ENCODE assay signal across 8 cellular contexts in genomic region chr14:102063092-102063807, GRCh38. TPM values are rescaled to one million over a fixed set of nuclear protein-coding genes. Genes with fewer than 3 reads are reported as not detected.
DNase-seq lines count a peak whose midpoint lies in the region; TF ChIP-seq lines count a peak whose summit lies in the region.

No MANE protein-coding gene starts in this region.

- H3K4me3 Mint-ChIP-seq in glutamatergic neuron (ENCODE audit: unreplicated experiment) = no peak overlapping the region

- H4K20me1 ChIP-seq in MM.1S (ENCODE audit: insufficient read depth, low read length) (no peaks in the 10 kb centered on the region), SK-N-SH (ENCODE audit: insufficient read depth) (no peaks in the 10 kb centered on the region)

- H3F3A ChIP-seq in MM.1S (ENCODE audit: insufficient read depth, low read length) = no peaks in the 10 kb centered on the region
- peaks cover 3% of the 10 kb centered on the region for H3F3A ChIP-seq in SK-N-SH (replicated peaks; ENCODE audit: insufficient read depth)

- peak; percentile 76 for TF ChIP-seq RAD21 in SK-N-SH (IDR thresholded peaks at IDR 0.05; ENCODE audit: low read length)

- peaks cover 3% of the 10 kb centered on the region for H3K4me1 Mint-ChIP-seq in glutamatergic neuron (ENCODE audit: low read depth, unreplicated experiment)

- POLR2A ChIA-PET in SK-N-SH (lab: Yijun Ruan, JAX) = interaction anchor here (0.7 to 1.1 kb wide), 2 partner anchors 26 to 251 kb away, joined by 3 read pairs; no protein-coding TSS in a partner anchor

- no peak for TF ChIP-seq POLR2A in uterus (IDR thresholded peaks at IDR 0.05)

- CTCF ChIA-PET in SK-N-SH (lab: Yijun Ruan, JAX) = interaction anchor here (0.8 to 5.2 kb wide), 14 partner anchors 12 to 356 kb away, joined by 3 to 48 read pairs (median 4); no protein-coding TSS in a partner anchor

- H3K4me1 ChIP-seq in MM.1S (ENCODE audit: low read length) = no peaks in the 10 kb centered on the region
- H3K4me1 ChIP-seq in SK-N-SH (ENCODE audit: control insufficient read depth in 1 of 2, insufficient read depth in 2 of 2, low read depth in 1 of 2, low read length in 1 of 2) = no peaks in the 10 kb centered on the region
- no peaks in the 10 kb centered on the region for H3K4me1 ChIP-seq in uterus

- TF ChIP-seq CTCF in MM.1S (IDR thresholded peaks at IDR 0.05; ENCODE audit: low read length) (peak; percentile 31), SK-N-SH (IDR thresholded peaks at IDR 0.05) (peak; percentile 60), glutamatergic neuron (IDR thresholded peaks at IDR 0.05; ENCODE audit: partially characterized antibody, unreplicated experiment) (peak; percentile 35), uterus (IDR thresholded peaks at IDR 0.05) (peak; percentile 18 to 61 (median 48))

- H3K9me3 ChIP-seq in MM.1S (replicated peaks; ENCODE audit: insufficient read depth, low read length) (no peaks in the 10 kb centered on the region), SK-N-SH (no peaks in the 10 kb centered on the region), uterus (no peaks in the 10 kb centered on the region)

- intact Hi-C loops in posterior vena cava (cut with DNase I) (loop anchor here in 1 of 2 donors (2.0 kb wide), 1 partner anchor 34 kb away; no protein-coding TSS in a partner anchor), uterus (cut with DNase I; ENCODE audit: low total_unique reads) (no loop called here)

- H3K27me3 ChIP-seq in MM.1S (replicated peaks; ENCODE audit: insufficient read depth, low read length) (no peaks in the 10 kb centered on the region), SK-N-SH (ENCODE audit: insufficient read depth) (no peaks in the 10 kb centered on the region), uterus (no peaks in the 10 kb centered on the region)

- H3K9me2 ChIP-seq in MM.1S (replicated peaks; ENCODE audit: insufficient read depth, low read length) (no peaks in the 10 kb centered on the region), SK-N-SH (no peaks in the 10 kb centered on the region)

- DNase-seq in SIG-M5 treated with dmso at 0.1 percent for 504 hours (lab: John Stamatoyannopoulos, UW; ENCODE audit: unreplicated experiment) (peak; percentile 82), SIG-M5 (lab: John Stamatoyannopoulos, UW) (no peak), MM.1S (peak; percentile 67), SK-N-SH (peak; percentile 94), glutamatergic neuron (peak; percentile 83), posterior vena cava (ENCODE audit: low spot score) (peak; percentile 95), uterus (peak; percentile 85 to 88)
- DNase-seq in activated naive CD4-positive, alpha-beta T cell treated with anti-CD3 and anti-CD28 coated beads, Interleukin-2, amount 50 U/mL, for 16 hours = peak; percentile 61

- 42% methylated on average over 21 of the region's 26 CpGs for WGBS in SK-N-SH (ENCODE audit: low lambda C conversion rate)

- H3K36me3 ChIP-seq in MM.1S (replicated peaks; ENCODE audit: insufficient read depth, low read length) = no peaks in the 10 kb centered on the region
- H3K36me3 ChIP-seq in SK-N-SH (replicated peaks in 1 of 2; ENCODE audit: control insufficient read depth in 1 of 2, insufficient read depth in 2 of 2, low read length in 1 of 2) = no peaks in the 10 kb centered on the region
- H3K36me3 ChIP-seq in uterus = no peaks in the 10 kb centered on the region

- peaks cover under 1% of the 10 kb centered on the region for H3K27me3 Mint-ChIP-seq in glutamatergic neuron (ENCODE audit: unreplicated experiment)

- H3K4me3 ChIP-seq in MM.1S (ENCODE audit: low read length) = no peak overlapping the region
- H3K4me3 ChIP-seq in SK-N-SH (ENCODE audit: low read depth in 2 of 2, low read length in 1 of 2) = no peak overlapping the region
- no peak overlapping the region for H3K4me3 ChIP-seq in uterus

- no peak overlapping the region for H3K9ac ChIP-seq in MM.1S (ENCODE audit: low read length)
- H3K9ac ChIP-seq in SK-N-SH = no peak overlapping the region

- no peak for TF ChIP-seq EP300 in SK-N-SH (IDR thresholded peaks at IDR 0.05; ENCODE audit: borderline replicate concordance in 1 of 2, low read depth in 1 of 2, low read length in 1 of 2)

- H2AFZ ChIP-seq in MM.1S (ENCODE audit: low read length) = no peak overlapping the region
- H2AFZ ChIP-seq in SK-N-SH (ENCODE audit: low read depth) = no peak overlapping the region

- H3K27ac Mint-ChIP-seq in glutamatergic neuron (ENCODE audit: unreplicated experiment) = no peak overlapping the region

- no peak overlapping the region for H3K27ac ChIP-seq in MM.1S (ENCODE audit: low read length)
- no peak overlapping the region for H3K27ac ChIP-seq in SK-N-SH (ENCODE audit: low read depth in 2 of 2, low read length in 1 of 2)
- peak overlapping the region; percentile 34 to 41 for H3K27ac ChIP-seq in uterus

- H3K79me2 ChIP-seq in MM.1S (ENCODE audit: low read length) = no peaks in the 10 kb centered on the region
- H3K79me2 ChIP-seq in SK-N-SH (ENCODE audit: insufficient read depth) = no peaks in the 10 kb centered on the region

- H3K4me2 ChIP-seq in MM.1S (ENCODE audit: low read depth, low read length) (no peak overlapping the region), SK-N-SH (no peak overlapping the region)

- no peaks in the 10 kb centered on the region for H3K9me3 Mint-ChIP-seq in glutamatergic neuron (ENCODE audit: unreplicated experiment)

- H3K36me3 Mint-ChIP-seq in glutamatergic neuron (ENCODE audit: unreplicated experiment) = no peaks in the 10 kb centered on the region

TF ChIP-seq in SK-N-SH, 30 proteins besides CTCF, POLR2A, EP300 and RAD21:
- TF ChIP-seq SMC3 (IDR thresholded peaks at IDR 0.05; ENCODE audit: low read depth, low read length) (peak; percentile 76), YY1 (IDR thresholded peaks at IDR 0.05; ENCODE audit: low read depth) (no peak), ZBTB33 (IDR thresholded peaks at IDR 0.05; ENCODE audit: borderline replicate concordance, low read depth) (no peak), TCF12 (IDR thresholded peaks at IDR 0.05) (peak; percentile 20; the same call in 1 of the 2 replicates), TAF1 (IDR thresholded peaks at IDR 0.05; ENCODE audit: borderline replicate concordance, low read depth, low read length) (no peak)

RNA-seq across cellular contexts. Expression of gene HSP90AA1, which starts 23.6 kb away (rescaled TPM):
- 269 and 298 TPM in 2 replicates for polyA plus RNA-seq in SK-N-SH (2012; rRNA removed)
- polyA plus RNA-seq in SK-N-SH (2012; cell fraction: cytosol; rRNA removed) = 408 and 501 TPM in 2 replicates
- 123 and 208 TPM in 2 replicates for polyA plus RNA-seq in SK-N-SH (2012; cell fraction: nucleus; rRNA removed)
- total RNA-seq in glutamatergic neuron (ENCODE audit: unreplicated experiment) (610 TPM), posterior vena cava (100 to 1,000 TPM; 274 to 464 TPM), uterus (100 to 1,000 TPM; 208 to 800 (median 247) TPM)

Comparison
In these comparisons a context has a peak if more than half of its experiments do, and no peak if none do; other contexts are left out.
1. H3K27ac ChIP-seq: peak in uterus (2 of 2); none in MM.1S (single experiment) and SK-N-SH (0 of 2).
2. Peak in every context shown above with its lines, with median percentiles within 50 percentile points of each other: CTCF ChIP-seq.